ENCODE assay signal across 2 cellular contexts in the genomic region with DNA sequence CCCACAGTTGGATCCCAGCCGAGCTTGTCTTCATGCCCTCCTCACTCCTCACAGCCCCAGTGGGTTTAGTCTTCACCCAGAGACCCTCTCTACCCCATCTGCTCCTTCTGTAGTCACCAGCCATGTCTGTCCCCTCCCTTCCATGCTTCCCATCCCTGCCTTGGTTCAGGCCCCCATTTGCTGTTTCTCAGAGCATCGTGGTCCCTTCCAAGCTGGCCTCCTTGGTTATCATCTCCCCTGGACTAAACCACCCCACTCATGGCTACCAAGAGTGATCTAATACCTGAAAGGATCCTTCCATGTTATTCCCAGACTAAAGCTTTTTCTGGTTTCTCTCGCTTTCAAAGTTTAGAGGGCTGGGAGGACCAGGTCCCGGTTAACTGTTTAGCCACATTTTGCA.
TF ChIP-seq lines count a peak whose summit lies in the region.

No MANE protein-coding gene starts in this region.

TF ChIP-seq in H1, 55 proteins besides CTCF, POLR2A, EP300 and RAD21:
- TF ChIP-seq RFX5 (IDR thresholded peaks at IDR 0.05; ENCODE audit: borderline replicate concordance, low read depth, low read length) (no peak), POU5F1 (IDR thresholded peaks at IDR 0.05; ENCODE audit: low read depth, low read length) (no peak), NANOG (IDR thresholded peaks at IDR 0.05; ENCODE audit: insufficient read depth, low read depth, low read length, poor library complexity, severe bottlenecking) (no peak), SP2 (IDR thresholded peaks at IDR 0.05; ENCODE audit: low read length) (no peak), BCL11A (IDR thresholded peaks at IDR 0.05; ENCODE audit: low read depth in 2 of 2, low read length in 2 of 2) (no peak), BACH1 (IDR thresholded peaks at IDR 0.05; ENCODE audit: low read length) (no peak), TEAD4 (IDR thresholded peaks at IDR 0.05; ENCODE audit: low read depth, low read length) (no peak)

TF ChIP-seq in HepG2, 621 proteins besides CTCF, POLR2A, EP300 and RAD21:
- no peak for TF ChIP-seq REXO4 (CRISPR knock-in tag; IDR thresholded peaks at IDR 0.05; ENCODE audit: borderline replicate concordance)
